Comparison of ENCODE assay signal across 28 cellular contexts in the genomic region with DNA sequence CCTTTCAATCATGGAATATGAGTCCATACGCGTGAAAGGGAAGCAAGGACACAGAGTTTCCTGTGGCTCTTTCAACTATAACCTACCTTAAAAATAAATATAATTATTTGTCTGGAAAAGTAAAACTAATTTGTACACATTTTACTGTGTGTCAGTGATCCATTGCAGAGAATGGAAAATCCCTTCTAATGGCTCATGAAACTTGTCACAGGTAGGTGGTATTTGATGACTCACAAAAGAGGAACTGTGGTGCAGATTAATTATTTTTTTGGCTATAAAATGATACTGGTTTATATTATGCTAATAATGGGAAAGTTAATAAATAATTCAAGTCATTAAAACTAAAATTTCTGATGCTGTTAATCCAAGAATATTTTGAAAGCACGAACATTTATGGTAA.
"Had no signal": no experiment of that assay in that cellular context is flagged by ENCODE, and none has a peak within 500 bp of the region (broad histone marks: within the 10 kb centered on the region; RNA-seq: fewer than 3 reads in every experiment).

No MANE protein-coding gene starts in this region.

- H3K4me1 Mint-ChIP-seq: naive B cell; natural killer cell; nephron progenitor cell; neural progenitor cell; stimulated activated naive B cell treated with anti-CD40 and anti-IgM and Interleukin-4, amounts not matched to agents 10 μg/mL and 1 μg/mL and 100 μg/mL, for 72 hours had no signal

- H3K36me3 Mint-ChIP-seq: mesothelial cell of epicardium; naive B cell; natural killer cell; neural progenitor cell; stimulated activated naive B cell treated with anti-CD40 and anti-IgM and Interleukin-4, amounts not matched to agents 10 μg/mL and 1 μg/mL and 100 μg/mL, for 72 hours; type B pancreatic cell had no signal

- H3K4me3 Mint-ChIP-seq: mesothelial cell of epicardium; naive B cell; natural killer cell; nephron progenitor cell; neural progenitor cell; stimulated activated naive B cell treated with anti-CD40 and anti-IgM and Interleukin-4, amounts not matched to agents 10 μg/mL and 1 μg/mL and 100 μg/mL, for 72 hours; stimulated activated naive CD8-positive, alpha-beta T cell treated with anti-CD3 and anti-CD28 coated beads, Interleukin-15, Interleukin-2, amounts not matched to agents 100 ng/mL and 50 ng/mL, for 24 hours; type B pancreatic cell had no signal

- H3K79me2 ChIP-seq: hepatocyte, parathyroid adenoma had no signal

- H3K4me1 ChIP-seq: left lung, lower lobe of right lung, neural progenitor cell, parathyroid adenoma, psoas muscle, right atrium auricular region, right lobe of liver, tibial nerve, uterus had no signal

- H3K27me3 Mint-ChIP-seq: naive B cell; stimulated activated naive B cell treated with anti-CD40 and anti-IgM and Interleukin-4, amounts not matched to agents 10 μg/mL and 1 μg/mL and 100 μg/mL, for 72 hours; stimulated activated naive CD8-positive, alpha-beta T cell treated with anti-CD3 and anti-CD28 coated beads, Interleukin-15, Interleukin-2, amounts not matched to agents 100 ng/mL and 50 ng/mL, for 24 hours; type B pancreatic cell had no signal

- ATAC-seq: left colon, left lung, lower lobe of right lung, natural killer cell, psoas muscle, right lobe of liver had no signal

- H3K9me3 Mint-ChIP-seq: nephron progenitor cell, neural progenitor cell, type B pancreatic cell had no signal

- H3K27ac ChIP-seq: hepatocyte, left lung, lower lobe of right lung, neural progenitor cell, neutrophil, parathyroid adenoma, psoas muscle, right atrium auricular region, right lobe of liver, tibial nerve, uterus had no signal

- H2AFZ ChIP-seq: hepatocyte, neural progenitor cell, parathyroid adenoma had no signal

- H3K27me3 ChIP-seq: hepatocyte, left lung, neural progenitor cell, neutrophil, right atrium auricular region, right lobe of liver, tibial nerve, uterus had no signal

- H3K9me3 ChIP-seq: lower lobe of right lung, neutrophil, psoas muscle, right atrium auricular region, right lobe of liver, tibial nerve, uterus had no signal

- H3K4me2 ChIP-seq: hepatocyte, neural progenitor cell had no signal

- H3K4me3 ChIP-seq: hepatocyte, left lung, lower lobe of right lung, neural progenitor cell, psoas muscle, right atrium auricular region, right lobe of liver, tibial nerve, uterus had no signal

- DNase-seq: islet precursor cell; kidney glomerular epithelial cell; left colon; left lung; lower lobe of right lung; mesendoderm; naive B cell; natural killer cell; nephron progenitor cell; occipital lobe; psoas muscle; right lobe of liver; stimulated activated CD4-positive, alpha-beta T cell treated with anti-CD3 and anti-CD28 coated beads, Interleukin-12 subunit alpha, Interleukin-12 subunit beta, amount 100 ng/mL, for 4 hours; stimulated activated CD4-positive, alpha-beta T cell treated with anti-CD3 and anti-CD28 coated beads, Interleukin-15, amount 100 ng/mL, for 24 hours; stimulated activated CD4-positive, alpha-beta T cell treated with anti-CD3 and anti-CD28 coated beads, Interleukin-2, amount 100 ng/mL, for 24 hours; stimulated activated CD4-positive, alpha-beta T cell treated with anti-CD3 and anti-CD28 coated beads, Interleukin-4, amount 100 ng/mL, for 1 hour; stimulated activated naive B cell treated with anti-CD40 and anti-IgM and Interleukin-4, amounts not matched to agents 10 μg/mL and 1 μg/mL and 100 μg/mL, for 72 hours; substantia nigra; uterus had no signal

- H3K36me3 ChIP-seq: left lung, lower lobe of right lung, neural progenitor cell, neutrophil, right atrium auricular region, right lobe of liver, tibial nerve, uterus had no signal

- H3K27ac Mint-ChIP-seq: mesothelial cell of epicardium; naive B cell; natural killer cell; nephron progenitor cell; neural progenitor cell; stimulated activated naive B cell treated with anti-CD40 and anti-IgM and Interleukin-4, amounts not matched to agents 10 μg/mL and 1 μg/mL and 100 μg/mL, for 72 hours; stimulated activated naive CD8-positive, alpha-beta T cell treated with anti-CD3 and anti-CD28 coated beads, Interleukin-15, Interleukin-2, amounts not matched to agents 100 ng/mL and 50 ng/mL, for 24 hours; type B pancreatic cell had no signal

- H3K9ac ChIP-seq: neural progenitor cell, parathyroid adenoma had no signal
